In the genomic region with DNA sequence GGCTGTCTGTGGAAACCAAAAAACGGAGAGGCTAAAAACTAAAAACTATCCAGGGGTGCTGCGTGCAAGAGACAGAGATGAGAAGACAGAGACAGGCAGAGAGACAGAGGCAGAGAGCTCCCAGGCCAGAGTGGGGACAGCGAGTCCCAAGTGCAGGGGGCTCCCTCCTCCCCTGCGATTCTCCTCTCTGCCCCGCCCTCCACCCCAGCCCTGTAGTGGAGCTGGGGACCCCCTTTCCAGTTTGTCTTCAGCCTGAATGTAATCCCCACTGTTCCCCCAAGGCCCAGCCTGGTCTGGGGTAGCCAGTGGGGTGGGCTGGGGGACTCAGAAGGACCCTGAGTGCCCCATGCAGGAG, we compare ENCODE assay signal across 9 cellular contexts. TPM values are rescaled to one million over a fixed set of nuclear protein-coding genes. Genes with fewer than 3 reads are reported as not detected.
A peak's percentile ranks its signal among the peaks of the same experiment; 100 is the strongest.
DNase-seq lines count a peak whose midpoint lies in the region; ATAC-seq and TF ChIP-seq lines count a peak whose summit lies in the region.
"Had no signal": no experiment of that assay in that cellular context is flagged by ENCODE, and none has a peak within 500 bp of the region (broad histone marks: within the 10 kb centered on the region; RNA-seq: fewer than 3 reads in every experiment).

No MANE protein-coding gene starts in this region.

- H3K9me3 ChIP-seq in gastroesophageal sphincter: no peaks in the 10 kb centered on the region

- no peaks in the 10 kb centered on the region for H3K36me3 Mint-ChIP-seq in activated CD8-positive, alpha-beta T cell treated with anti-CD3 and anti-CD28 coated beads, Interleukin-2, amount 10 ng/mL, durations not matched to agents 7 days and 5 days (ENCODE audit: low read depth)
- H3K36me3 Mint-ChIP-seq in stimulated activated memory B cell treated with anti-CD40 and anti-IgM and Interleukin-4, amounts not matched to agents 10 μg/mL and 1 μg/mL and 100 μg/mL, for 72 hours: no peaks in the 10 kb centered on the region
- no peaks in the 10 kb centered on the region for H3K36me3 Mint-ChIP-seq in activated naive CD4-positive, alpha-beta T cell treated with anti-CD3 and anti-CD28 coated beads, Interleukin-2, amount 10 ng/mL, durations not matched to agents 7 days and 5 days

- no peaks in the 10 kb centered on the region for H3K36me3 ChIP-seq in gastroesophageal sphincter

- peaks cover 25% of the 10 kb centered on the region for H3K4me1 Mint-ChIP-seq in activated CD8-positive, alpha-beta T cell treated with anti-CD3 and anti-CD28 coated beads, Interleukin-2, amount 10 ng/mL, durations not matched to agents 7 days and 5 days (ENCODE audit: low read depth)
- H3K4me1 Mint-ChIP-seq in stimulated activated memory B cell treated with anti-CD40 and anti-IgM and Interleukin-4, amounts not matched to agents 10 μg/mL and 1 μg/mL and 100 μg/mL, for 72 hours: peaks cover 57% of the 10 kb centered on the region
- H3K4me1 Mint-ChIP-seq in activated naive CD4-positive, alpha-beta T cell treated with anti-CD3 and anti-CD28 coated beads, Interleukin-2, amount 10 ng/mL, durations not matched to agents 7 days and 5 days: peaks cover 13% of the 10 kb centered on the region

- CTCF ChIA-PET in activated CD8-positive, alpha-beta T cell treated with anti-CD3 and anti-CD28 coated beads, Interleukin-2, amount 10 ng/mL, durations not matched to agents 7 days and 5 days (lab: Charles Lee): no interaction called here
- CTCF ChIA-PET in activated naive CD4-positive, alpha-beta T cell treated with anti-CD3 and anti-CD28 coated beads, Interleukin-2, amount 10 ng/mL, durations not matched to agents 7 days and 5 days (lab: Charles Lee): interaction anchor here (1.5 kb wide), 1 partner anchor 15 kb away, joined by 3 read pairs; no protein-coding TSS in a partner anchor

- POLR2A ChIA-PET in activated CD8-positive, alpha-beta T cell treated with anti-CD3 and anti-CD28 coated beads, Interleukin-2, amount 10 ng/mL, durations not matched to agents 7 days and 5 days (lab: Charles Lee): no interaction called here

- peak overlapping the region; percentile 98 to 100 (median 100) for H3K27ac ChIP-seq in gastroesophageal sphincter

- no peaks in the 10 kb centered on the region for H3K27me3 ChIP-seq in gastroesophageal sphincter

- H3K4me1 ChIP-seq in gastroesophageal sphincter: peaks cover 0 to 79% (median 23%) of the 10 kb centered on the region in 3 donors

- no peak for TF ChIP-seq EP300 in gastroesophageal sphincter (IDR thresholded peaks at IDR 0.05)

- no peak for DNase-seq in activated CD8-positive, alpha-beta T cell treated with anti-CD3 and anti-CD28 coated beads, Interleukin-2, amount 10 ng/mL, durations not matched to agents 7 days and 5 days
- DNase-seq in effector CD4-positive, alpha-beta T cell: no peak
- no peak for DNase-seq in NCI-H82 (lab: John Stamatoyannopoulos, UW)
- no peak for DNase-seq in activated naive CD4-positive, alpha-beta T cell treated with anti-CD3 and anti-CD28 coated beads, Interleukin-2, amount 10 ng/mL, durations not matched to agents 7 days and 5 days
- no peak for DNase-seq in hypothalamus (lab: John Stamatoyannopoulos, UW)
- DNase-seq: stimulated activated CD4-positive, alpha-beta T cell treated with anti-CD3 and anti-CD28 coated beads, Interleukin-4, amount 100 ng/mL, for 24 hours had no signal

- 18 to 30% methylated on average over 3 to 4 of the region's 5 CpGs for WGBS in gastroesophageal sphincter (ENCODE audit: low coverage in 1 of 2), 2 donors

- no peaks in the 10 kb centered on the region for H3K9me3 Mint-ChIP-seq in activated CD8-positive, alpha-beta T cell treated with anti-CD3 and anti-CD28 coated beads, Interleukin-2, amount 10 ng/mL, durations not matched to agents 7 days and 5 days (ENCODE audit: insufficient read depth)
- no peaks in the 10 kb centered on the region for H3K9me3 Mint-ChIP-seq in stimulated activated memory B cell treated with anti-CD40 and anti-IgM and Interleukin-4, amounts not matched to agents 10 μg/mL and 1 μg/mL and 100 μg/mL, for 72 hours
- no peaks in the 10 kb centered on the region for H3K9me3 Mint-ChIP-seq in activated naive CD4-positive, alpha-beta T cell treated with anti-CD3 and anti-CD28 coated beads, Interleukin-2, amount 10 ng/mL, durations not matched to agents 7 days and 5 days

- TF ChIP-seq POLR2A in gastroesophageal sphincter (IDR thresholded peaks at IDR 0.05): no peak

- TF ChIP-seq CTCF in GM12875 (IDR thresholded peaks at IDR 0.05; ENCODE audit: borderline replicate concordance, insufficient read depth, low read depth, low read length): no peak
- TF ChIP-seq CTCF in gastroesophageal sphincter (IDR thresholded peaks at IDR 0.05): no peak

- peaks cover 18% of the 10 kb centered on the region for H3K27me3 Mint-ChIP-seq in activated CD8-positive, alpha-beta T cell treated with anti-CD3 and anti-CD28 coated beads, Interleukin-2, amount 10 ng/mL, durations not matched to agents 7 days and 5 days (ENCODE audit: low read depth)
- peaks cover 22% of the 10 kb centered on the region for H3K27me3 Mint-ChIP-seq in stimulated activated memory B cell treated with anti-CD40 and anti-IgM and Interleukin-4, amounts not matched to agents 10 μg/mL and 1 μg/mL and 100 μg/mL, for 72 hours
- H3K27me3 Mint-ChIP-seq in activated naive CD4-positive, alpha-beta T cell treated with anti-CD3 and anti-CD28 coated beads, Interleukin-2, amount 10 ng/mL, durations not matched to agents 7 days and 5 days: peaks cover 72% of the 10 kb centered on the region

- H3K4me3 Mint-ChIP-seq in activated CD8-positive, alpha-beta T cell treated with anti-CD3 and anti-CD28 coated beads, Interleukin-2, amount 10 ng/mL, durations not matched to agents 7 days and 5 days: peak overlapping the region; percentile 15
- H3K4me3 Mint-ChIP-seq in stimulated activated memory B cell treated with anti-CD40 and anti-IgM and Interleukin-4, amounts not matched to agents 10 μg/mL and 1 μg/mL and 100 μg/mL, for 72 hours: peak overlapping the region; percentile 8
- no peak overlapping the region for H3K4me3 Mint-ChIP-seq in activated naive CD4-positive, alpha-beta T cell treated with anti-CD3 and anti-CD28 coated beads, Interleukin-2, amount 10 ng/mL, durations not matched to agents 7 days and 5 days

- ATAC-seq in activated CD8-positive, alpha-beta T cell treated with anti-CD3 and anti-CD28 coated beads, Interleukin-2, amount 10 ng/mL, durations not matched to agents 7 days and 5 days: no peak
- ATAC-seq in gastroesophageal sphincter: no peak
- ATAC-seq in stimulated activated memory B cell treated with anti-CD40 and anti-IgM and Interleukin-4, amounts not matched to agents 10 μg/mL and 1 μg/mL and 100 μg/mL, for 72 hours: no peak

- H3K27ac Mint-ChIP-seq in activated CD8-positive, alpha-beta T cell treated with anti-CD3 and anti-CD28 coated beads, Interleukin-2, amount 10 ng/mL, durations not matched to agents 7 days and 5 days: no peak overlapping the region
- H3K27ac Mint-ChIP-seq in stimulated activated memory B cell treated with anti-CD40 and anti-IgM and Interleukin-4, amounts not matched to agents 10 μg/mL and 1 μg/mL and 100 μg/mL, for 72 hours: peak overlapping the region; percentile 50
- no peak overlapping the region for H3K27ac Mint-ChIP-seq in activated naive CD4-positive, alpha-beta T cell treated with anti-CD3 and anti-CD28 coated beads, Interleukin-2, amount 10 ng/mL, durations not matched to agents 7 days and 5 days

- peak overlapping the region; percentile 78 for H3K4me3 ChIP-seq in GM12875 (ENCODE audit: low read depth, low read length)
- H3K4me3 ChIP-seq in gastroesophageal sphincter: peak overlapping the region; percentile 85 to 94

RNA-seq across cellular contexts. Expression of gene NFIC, which starts 2.0 kb away (rescaled TPM):
- 10 to 100 TPM; 13.4 to 14.0 TPM for total RNA-seq in activated CD8-positive, alpha-beta T cell treated with anti-CD3 and anti-CD28 coated beads, Interleukin-2, amount 10 ng/mL, durations not matched to agents 7 days and 5 days
- total RNA-seq in gastroesophageal sphincter: 100 to 1,000 TPM; 125 to 285 (median 155) TPM

Comparison
In these comparisons a context has a peak if more than half of its experiments do, and no peak if none do; other contexts are left out.
1. RNA of gene NFIC, which starts 2.0 kb away (total RNA-seq): 125 to 285 TPM in gastroesophageal sphincter; 13.4 to 14.0 TPM in activated CD8-positive, alpha-beta T cell treated with anti-CD3 and anti-CD28 coated beads, Interleukin-2, amount 10 ng/mL, durations not matched to agents 7 days and 5 days; every median in the first group is over 4 times any median in the second.